Comparison of ENCODE assay signal across 21 cellular contexts in genomic region chr22:20637740-20638139, GRCh38.
"Had no signal": no experiment of that assay in that cellular context is flagged by ENCODE, and none has a peak within 500 bp of the region (broad histone marks: within the 10 kb centered on the region; RNA-seq: fewer than 3 reads in every experiment).

No MANE protein-coding gene starts in this region.

- H3K4me3 ChIP-seq: MG63, SJSA1, SK-N-MC had no signal

- H3K9me3 ChIP-seq: SJSA1 had no signal

- H3K4me1 ChIP-seq: SJSA1 had no signal

- H3K27ac ChIP-seq: SJSA1, SK-N-MC had no signal

- FAIRE-seq: RCC 7860 had no signal

- DNase-seq: Karpas-422, KG1, MG63, NCI-H1092, NCI-H1436, NCI-H187, NCI-H2029, NCI-H2081 treated with DMSO at 0.1 percent for 48 hours, NCI-H2171, NCI-H226, NCI-H446, NCI-H510A, NCI-H524 treated with DMSO at 0.1 percent for 48 hours, NCI-H69, NCI-H774, Right ventricle myocardium superior, RPMI8226, SIG-M5 had no signal

- H3K36me3 ChIP-seq: MG63, SJSA1 had no signal
